ENCODE assay signal across 17 cellular contexts in genomic region chr7:138538996-138539644, GRCh38.
A peak's percentile ranks its signal among the peaks of the same experiment; 100 is the strongest.
DNase-seq lines count a peak whose midpoint lies in the region; ATAC-seq, FAIRE-seq and TF ChIP-seq lines count a peak whose summit lies in the region.
"Had no signal": no experiment of that assay in that cellular context is flagged by ENCODE, and none has a peak within 500 bp of the region (broad histone marks: within the 10 kb centered on the region; RNA-seq: fewer than 3 reads in every experiment).

No MANE protein-coding gene starts in this region.

- peak overlapping the region; percentile 15; the same call in 1 of the 2 replicates for H4K91ac ChIP-seq in IMR-90 (ENCODE audit: insufficient read depth, low read depth, low read length)

- H3K27ac ChIP-seq in IMR-90 (ENCODE audit: insufficient read depth, low read length) (peak overlapping the region; percentile 44; the same call in 1 of the 2 replicates), K562 (ENCODE audit: extremely low read depth, low read depth, low read length) (no peak overlapping the region), osteoblast (ENCODE audit: low read depth, low read length) (no peak overlapping the region)
- H3K27ac ChIP-seq: C4-2B, GM23248 had no signal

- no peak overlapping the region for H2AK9ac ChIP-seq in IMR-90 (replicated peaks; ENCODE audit: low read depth, low read length, poor library complexity)

- BruUV-seq in IMR-90 (replicated peaks; lab: Mats Ljungman, UMichigan), result no TSS peak
- no TSS peak for BruUV-seq in K562 (replicated peaks; lab: Mats Ljungman, UMichigan)

- H2AFZ ChIP-seq in IMR-90 (replicated peaks; ENCODE audit: low read length, poor library complexity) (no peak overlapping the region), K562 (ENCODE audit: low read depth, low read length) (no peak overlapping the region), osteoblast (ENCODE audit: low read length) (no peak overlapping the region)
- H2AFZ ChIP-seq: GM23248 had no signal

- H3K4me1 ChIP-seq in IMR-90 (ENCODE audit: control insufficient read depth, insufficient read depth, low read length), result no peaks in the 10 kb centered on the region
- H3K4me1 ChIP-seq in K562 (replicated peaks in 1 of 2; ENCODE audit: control insufficient read depth in 2 of 2, insufficient read depth in 2 of 2, low read length in 2 of 2), result no peaks in the 10 kb centered on the region
- H3K4me1 ChIP-seq in osteoblast (ENCODE audit: insufficient read depth, low read length), result no peaks in the 10 kb centered on the region
- H3K4me1 ChIP-seq: Caco-2 had no signal

- TF ChIP-seq POLR2A in IMR-90 (IDR thresholded peaks at IDR 0.05; ENCODE audit: low read depth, low read length) (no peak), K562 (conservative IDR thresholded peaks at IDR 0.05) (no peak)

- H3K9me3 ChIP-seq in IMR-90 (ENCODE audit: control insufficient read depth, insufficient read depth, low read length), result no peaks in the 10 kb centered on the region
- H3K9me3 ChIP-seq in K562 (replicated peaks; ENCODE audit: control insufficient read depth, insufficient read depth, low read depth, low read length), result no peaks in the 10 kb centered on the region
- H3K9me3 ChIP-seq in osteoblast (ENCODE audit: low read depth, low read length), result no peaks in the 10 kb centered on the region
- H3K9me3 ChIP-seq: Caco-2 had no signal

- H3K14ac ChIP-seq in IMR-90 (replicated peaks; ENCODE audit: low read depth, low read length), result 0 out of 2 replicates have a peak overlapping the region, but pooled peaks have one; percentile 29

- ATAC-seq in IMR-90 (ENCODE audit: low read depth) (no peak; the same call in 1 of the 2 replicates), K562 (no peak)

- H4K20me1 ChIP-seq in IMR-90 (ENCODE audit: insufficient read depth, low read length), result no peaks in the 10 kb centered on the region
- no peaks in the 10 kb centered on the region for H4K20me1 ChIP-seq in K562 (replicated peaks; ENCODE audit: control insufficient read depth, insufficient read depth, low read length)
- H4K20me1 ChIP-seq in osteoblast (ENCODE audit: insufficient read depth, low read length), result peaks cover 2% of the 10 kb centered on the region

- no peaks in the 10 kb centered on the region for H3K79me1 ChIP-seq in IMR-90 (ENCODE audit: low read depth in 1 of 2, low read length in 2 of 2)

- no peak overlapping the region for H4K5ac ChIP-seq in IMR-90 (ENCODE audit: low read depth, low read length)

- CTCF ChIA-PET in IMR-90 (lab: Yijun Ruan, JAX) (no interaction called here), K562 (lab: Yijun Ruan, JAX; ENCODE audit: low intra/inter-chr PET ratio) (no interaction called here)

- no peak overlapping the region for H2BK5ac ChIP-seq in IMR-90 (ENCODE audit: low read depth, low read length, poor library complexity, severe bottlenecking)

- peak; percentile 4 for FAIRE-seq in GM19239 (lab: Jason Lieb, UNC)
- no peak for FAIRE-seq in K562 (lab: Jason Lieb, UNC)
- FAIRE-seq: D721Med, G401.6, GM12891, H54 had no signal

- H3K18ac ChIP-seq in IMR-90 (ENCODE audit: low read depth, low read length), result no peak overlapping the region

- no CpG with 5 or more reads among the region's 2 CpGs for WGBS in IMR-90 (ENCODE audit: extremely low coverage in 2 of 2, insufficient read length in 1 of 2), 2 experiments
- WGBS in K562 (ENCODE audit: insufficient coverage, low coverage, missing lambda C conversion rate), result 95% methylated on average over 2 of the region's 2 CpGs

- in situ Hi-C loops in IMR-90 (cut with MboI; ENCODE audit: low sequenced_read_pairs), result no loop called here
- in situ Hi-C loops in K562 (cut with MboI), result no loop called here

- no peak overlapping the region for H2BK15ac ChIP-seq in IMR-90 (ENCODE audit: low read depth, low read length)

- H3K4me2 ChIP-seq in IMR-90 (ENCODE audit: low read depth, low read length) (no peak overlapping the region), K562 (ENCODE audit: insufficient read depth, low read length) (no peak overlapping the region), osteoblast (ENCODE audit: insufficient read depth, low read length) (no peak overlapping the region)

- H4K8ac ChIP-seq in IMR-90 (ENCODE audit: low read depth in 2 of 2, low read length in 2 of 2), result peak overlapping the region in 1 of 2 experiments; percentile 10; a peak in 1 of 4 replicates

- 0 out of 2 replicates have a peak overlapping the region, but pooled peaks have one; percentile 61 for H2BK20ac ChIP-seq in IMR-90 (ENCODE audit: low read depth, low read length)

- dilution Hi-C loops in IMR-90 (cut with HindIII; ENCODE audit: low sequenced_read_pairs, unreplicated experiment), result no loop called here

- H3K4me3 ChIP-seq in IMR-90 (ENCODE audit: insufficient read depth, low read depth, low read length), result no peak overlapping the region
- H3K4me3 ChIP-seq in K562, result no peak overlapping the region
- H3K4me3 ChIP-seq in osteoblast (ENCODE audit: insufficient read depth, low read length), result no peak overlapping the region
- H3K4me3 ChIP-seq: GM23248 had no signal

- no peak for TF ChIP-seq EP300 in K562 (IDR thresholded peaks at IDR 0.05; ENCODE audit: low read length)

- TF ChIP-seq RAD21 in IMR-90 (IDR thresholded peaks at IDR 0.05; ENCODE audit: low read length) (no peak), K562 (CRISPR knock-in tag; conservative IDR thresholded peaks at IDR 0.05 in 1 of 2, IDR thresholded peaks at IDR 0.05 in 1 of 2) (no peak)

- H3K27me3 ChIP-seq in IMR-90 (ENCODE audit: control insufficient read depth, insufficient read depth, low read length) (no peaks in the 10 kb centered on the region), K562 (ENCODE audit: control insufficient read depth in 2 of 2, insufficient read depth in 2 of 2, low read length in 2 of 2) (no peaks in the 10 kb centered on the region), osteoblast (ENCODE audit: insufficient read depth, low read length) (no peaks in the 10 kb centered on the region)

- no peak overlapping the region for H3K56ac ChIP-seq in IMR-90 (ENCODE audit: extremely low read depth, insufficient read depth, low read length)

- POLR2A ChIA-PET in IMR-90 (lab: Charles Lee; ENCODE audit: unreplicated experiment), result no interaction called here
- POLR2A ChIA-PET in K562 (lab: Yijun Ruan, JAX), result interaction anchor here (0.6 kb wide), 1 partner anchor 22 kb away, joined by 3 read pairs; no protein-coding TSS in a partner anchor

- no peak overlapping the region; the same call in 1 of the 2 replicates for H2AK5ac ChIP-seq in IMR-90 (ENCODE audit: low read depth, low read length)

- H3K9ac ChIP-seq in IMR-90 (ENCODE audit: low read depth, low read length), result no peak overlapping the region
- H3K9ac ChIP-seq in K562 (ENCODE audit: insufficient read depth in 1 of 2, low read depth in 2 of 2, low read length in 2 of 2), result no peak overlapping the region
- H3K9ac ChIP-seq: GM23248 had no signal

- H3K36me3 ChIP-seq in IMR-90 (ENCODE audit: control insufficient read depth, insufficient read depth, low read length), result peaks cover 3% of the 10 kb centered on the region; the same call in 1 of the 2 replicates
- H3K36me3 ChIP-seq in K562 (ENCODE audit: control insufficient read depth, insufficient read depth, low read length), result peaks cover 60% of the 10 kb centered on the region
- H3K36me3 ChIP-seq in osteoblast (ENCODE audit: insufficient read depth, low read length), result no peaks in the 10 kb centered on the region

- 0 out of 2 replicates have a peak, but pooled peaks cover 4% of the 10 kb centered on the region for H3K9me1 ChIP-seq in IMR-90 (ENCODE audit: insufficient read depth, low read length)
- no peaks in the 10 kb centered on the region for H3K9me1 ChIP-seq in K562 (ENCODE audit: control insufficient read depth, insufficient read depth, low read length)

- H3K79me2 ChIP-seq in K562 (ENCODE audit: control insufficient read depth, insufficient read depth, low read length) (peaks cover 4% of the 10 kb centered on the region; the same call in 1 of the 3 replicates), osteoblast (ENCODE audit: insufficient read depth, low read length) (no peaks in the 10 kb centered on the region)

- intact Hi-C loops in IMR-90 (cut with micrococcal nuclease) (no loop called here), K562 (cut with micrococcal nuclease) (no loop called here)

- H3K23ac ChIP-seq in IMR-90 (ENCODE audit: low read depth, low read length), result no peak overlapping the region

- peak overlapping the region; percentile 60 for H2BK120ac ChIP-seq in IMR-90 (ENCODE audit: low read depth, low read length)

- peak overlapping the region; percentile 43; the same call in 1 of the 2 replicates for H3K4ac ChIP-seq in IMR-90 (ENCODE audit: low read depth, low read length)

- no peak for DNase-seq in GM19239 (ENCODE audit: insufficient read length, low spot score)
- no peak for DNase-seq in IMR-90
- DNase-seq in K562 (ENCODE audit: extremely low read depth in 1 of 4, low spot score in 3 of 4), result no peak
- peak; percentile 37 for DNase-seq in osteoblast (ENCODE audit: insufficient read length, low spot score, missing footprints)
- no peak for DNase-seq in T-helper 1 cell
- DNase-seq in activated effector memory CD4-positive, alpha-beta T cell treated with anti-CD3 and anti-CD28 coated beads, Interleukin-2, amount 50 U/mL, for 16 hours, result no peak
- no peak for DNase-seq in activated CD8-positive, alpha-beta memory T cell treated with anti-CD3 and anti-CD28 coated beads, Interleukin-2, amount 50 U/mL, for 48 hours
- DNase-seq: ACHN; AML-193; Caco-2; CD4-positive, alpha-beta T cell; GM23248 had no signal

- TF ChIP-seq CTCF in IMR-90 (conservative IDR thresholded peaks at IDR 0.05; ENCODE audit: low read depth, low read length), result no peak
- TF ChIP-seq CTCF in K562 (IDR thresholded peaks at IDR 0.05 in 2 of 3, conservative IDR thresholded peaks at IDR 0.05 in 1 of 3; ENCODE audit: insufficient read depth in 2 of 3, low read depth in 1 of 3, low read length in 3 of 3), result no peak
- TF ChIP-seq CTCF in osteoblast (IDR thresholded peaks at IDR 0.05; ENCODE audit: extremely low read depth, low read depth, low read length), result no peak

TF ChIP-seq in IMR-90, 13 proteins besides CTCF, POLR2A, EP300 and RAD21 (continues in another document):
- TF ChIP-seq SMC3 (IDR thresholded peaks at IDR 0.05; ENCODE audit: low read depth, low read length), result no peak
- no peak for TF ChIP-seq NFE2L2 (IDR thresholded peaks at IDR 0.05; ENCODE audit: low read depth, low read length)
- TF ChIP-seq MXI1 (IDR thresholded peaks at IDR 0.05; ENCODE audit: borderline replicate concordance, low read depth, low read length), result no peak
- TF ChIP-seq RFX5 (IDR thresholded peaks at IDR 0.05; ENCODE audit: low read depth, low read length), result no peak
- TF ChIP-seq CEBPB (IDR thresholded peaks at IDR 0.05; ENCODE audit: low read depth, low read length), result no peak

TF ChIP-seq in K562, 482 proteins besides CTCF, POLR2A, EP300 and RAD21 (continues in another document):
- no peak for TF ChIP-seq CEBPG (CRISPR knock-in tag; IDR thresholded peaks at IDR 0.05)
- peak in 1 of 2 experiments; percentile 53; a peak in 1 of 4 replicates for TF ChIP-seq CEBPG (tag; conservative IDR thresholded peaks at IDR 0.05 in 1 of 2, IDR thresholded peaks at IDR 0.05 in 1 of 2)
